Comparison of ENCODE assay signal across 8 cellular contexts in the genomic region with DNA sequence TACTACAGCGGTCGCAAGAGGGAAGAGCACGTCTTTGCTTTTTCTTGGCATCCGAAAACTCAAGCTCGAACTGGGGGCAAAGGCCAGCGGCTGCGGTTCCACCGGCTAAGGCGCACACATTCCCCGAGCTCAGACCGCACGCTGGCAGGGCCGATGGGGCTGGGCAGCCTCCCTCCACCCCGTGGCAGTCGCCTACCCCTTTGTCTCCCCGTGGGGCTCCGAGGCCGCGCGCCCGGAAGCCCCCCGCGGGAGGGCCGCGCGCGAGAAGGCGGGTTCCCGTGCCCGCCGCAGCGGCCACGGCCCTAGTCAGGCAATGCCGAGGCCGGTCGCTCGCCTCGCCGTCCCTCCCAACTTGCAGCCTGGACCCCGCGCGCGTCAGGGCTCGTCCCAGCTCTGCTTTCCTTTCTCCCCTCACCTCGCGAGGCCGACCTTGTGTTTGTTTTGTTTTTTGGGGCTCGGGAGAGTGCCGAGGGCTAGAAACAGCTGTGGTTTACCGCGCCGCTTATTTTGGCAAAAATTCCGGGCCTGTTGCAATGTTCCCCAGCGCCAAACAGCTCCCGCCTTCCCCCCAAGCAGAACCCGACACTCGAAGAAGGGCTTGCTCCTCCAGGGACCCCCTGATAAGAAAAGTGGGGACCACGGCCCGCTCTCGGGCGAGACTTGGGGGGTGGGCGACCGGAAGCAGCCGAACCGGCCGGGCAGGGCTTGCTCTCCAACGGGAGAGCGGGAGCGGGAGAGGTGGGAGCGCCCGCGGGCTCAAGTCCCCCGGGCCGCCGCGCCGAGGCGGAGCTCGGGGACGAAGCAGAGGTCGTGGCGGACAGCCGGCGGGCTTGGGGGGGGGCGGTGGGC. TPM values are rescaled to one million over a fixed set of nuclear protein-coding genes. Genes with fewer than 3 reads are reported as not detected.
DNase-seq lines count a peak whose midpoint lies in the region; ATAC-seq, FAIRE-seq and TF ChIP-seq lines count a peak whose summit lies in the region.

No MANE protein-coding gene starts in this region.

- DNase-seq in AML-193 (lab: John Stamatoyannopoulos, UW) (peak; percentile 76), GM19239 (ENCODE audit: insufficient read length, low spot score) (peak; percentile 32), SK-N-SH (peak; percentile 86), Right ventricle myocardium inferior (ENCODE audit: missing footprints) (peak; percentile 85), pancreas (peak; percentile 68 to 86 (median 76)), transverse colon (peak; percentile 75)
- DNase-seq in activated naive CD8-positive, alpha-beta T cell treated with anti-CD3 and anti-CD28 coated beads for 36 hours, result peak; percentile 73

- no peaks in the 10 kb centered on the region for H3K27me3 Mint-ChIP-seq in IgD-negative memory B cell
- H3K27me3 Mint-ChIP-seq in activated naive CD8-positive, alpha-beta T cell treated with anti-CD3 and anti-CD28 coated beads for 36 hours, result no peaks in the 10 kb centered on the region

- intact Hi-C loops in Right ventricle myocardium inferior (cut with DNase I) (loop anchor here (2.0 to 5.0 kb wide), 5 partner anchors 79 to 599 kb away; partner anchors contain the start of genes LIAS, PDS5A, RPL9 and SMIM14), pancreas (cut with DNase I) (no loop called here), transverse colon (cut with DNase I; ENCODE audit: low total_unique reads) (loop anchor here (5.0 kb wide), 1 partner anchor 79 kb away; the partner anchor contains the start of gene PDS5A)

- TF ChIP-seq POLR2A in transverse colon (IDR thresholded peaks at IDR 0.05), result peak; percentile 75

- H3K9ac ChIP-seq in SK-N-SH, result peak overlapping the region; percentile 94

- H3K4me2 ChIP-seq in SK-N-SH, result peak overlapping the region; percentile 87

- H3K9me3 ChIP-seq in SK-N-SH (no peaks in the 10 kb centered on the region), pancreas (no peaks in the 10 kb centered on the region), transverse colon (no peaks in the 10 kb centered on the region)

- peak overlapping the region; percentile 91 to 98 (median 92) for H3K4me3 Mint-ChIP-seq in IgD-negative memory B cell
- peak overlapping the region; percentile 85 for H3K4me3 Mint-ChIP-seq in activated naive CD8-positive, alpha-beta T cell treated with anti-CD3 and anti-CD28 coated beads for 36 hours

- H3K27ac ChIP-seq in SK-N-SH (ENCODE audit: low read depth in 2 of 2, low read length in 1 of 2) (peak overlapping the region; percentile 97 to 98), pancreas (peak overlapping the region; percentile 99 to 100 (median 100)), transverse colon (peak overlapping the region; percentile 99 to 100 (median 100))

- H3K9me2 ChIP-seq in SK-N-SH, result no peaks in the 10 kb centered on the region

- H2AFZ ChIP-seq in SK-N-SH (ENCODE audit: low read depth), result peak overlapping the region; percentile 91

- CTCF ChIA-PET in SK-N-SH (lab: Yijun Ruan, JAX), result interaction anchor here (0.6 to 3.6 kb wide), 25 partner anchors 17 to 787 kb away, joined by 3 to 54 read pairs (median 4); partner anchors contain the start of gene PDS5A

- H3K4me3 ChIP-seq in SK-N-SH (ENCODE audit: low read depth in 2 of 2, low read length in 1 of 2), result peak overlapping the region; percentile 71 to 82
- H3K4me3 ChIP-seq in pancreas, result peak overlapping the region; percentile 54 to 96 (median 90)
- peak overlapping the region; percentile 85 to 96 (median 90) for H3K4me3 ChIP-seq in transverse colon

- H3K4me1 ChIP-seq in SK-N-SH (ENCODE audit: control insufficient read depth in 1 of 2, insufficient read depth in 2 of 2, low read depth in 1 of 2, low read length in 1 of 2) (peaks cover 0 to 6% of the 10 kb centered on the region in 2 experiments; a peak in 3 of 4 replicates), pancreas (peaks cover 0 to 13% (median 7%) of the 10 kb centered on the region in 3 donors), transverse colon (peaks cover 15 to 33% (median 22%) of the 10 kb centered on the region in 4 donors)

- H3K36me3 Mint-ChIP-seq in IgD-negative memory B cell, result no peaks in the 10 kb centered on the region
- peaks cover 6% of the 10 kb centered on the region for H3K36me3 Mint-ChIP-seq in activated naive CD8-positive, alpha-beta T cell treated with anti-CD3 and anti-CD28 coated beads for 36 hours

- in situ Hi-C loops in transverse colon (cut with MboI; ENCODE audit: low pct_ligation_motif_present in 1 of 4, low pct_unique_long_range_greater_than_20kb in 1 of 4, low sequenced_read_pairs in 3 of 4), result loop anchor here in 2 of 4 donors (10.0 to 25.0 kb wide), 2 partner anchors 256 to 259 kb away; no protein-coding TSS in a partner anchor

- H3K27ac Mint-ChIP-seq in IgD-negative memory B cell, result peak overlapping the region; percentile 82 to 97 (median 86)
- H3K27ac Mint-ChIP-seq in activated naive CD8-positive, alpha-beta T cell treated with anti-CD3 and anti-CD28 coated beads for 36 hours, result peak overlapping the region; percentile 94

- TF ChIP-seq RAD21 in SK-N-SH (IDR thresholded peaks at IDR 0.05; ENCODE audit: low read length), result no peak

- TF ChIP-seq CTCF in SK-N-SH (IDR thresholded peaks at IDR 0.05) (no peak), pancreas (IDR thresholded peaks at IDR 0.05) (no peak), transverse colon (IDR thresholded peaks at IDR 0.05) (no peak)

- TF ChIP-seq EP300 in SK-N-SH (IDR thresholded peaks at IDR 0.05; ENCODE audit: borderline replicate concordance in 1 of 2, low read depth in 1 of 2, low read length in 1 of 2), result peak in 1 of 2 experiments; percentile 12; a peak in 1 of 4 replicates
- TF ChIP-seq EP300 in transverse colon (IDR thresholded peaks at IDR 0.05; ENCODE audit: low read depth), result no peak

- 1% methylated on average over 33 of the region's 85 CpGs for WGBS in SK-N-SH (ENCODE audit: low lambda C conversion rate)
- 0% methylated on average over 82 to 84 of the region's 85 CpGs for WGBS in pancreas, 2 donors
- WGBS in transverse colon (ENCODE audit: low coverage in 1 of 2), 2 donors, result 0 to 1% methylated on average over 4 to 66 of the region's 85 CpGs

- H3K36me3 ChIP-seq in SK-N-SH (replicated peaks in 1 of 2; ENCODE audit: control insufficient read depth in 1 of 2, insufficient read depth in 2 of 2, low read length in 1 of 2) (no peaks in the 10 kb centered on the region), pancreas (no peaks in the 10 kb centered on the region), transverse colon (no peaks in the 10 kb centered on the region)

- peaks cover 26% of the 10 kb centered on the region for H3K79me2 ChIP-seq in SK-N-SH (ENCODE audit: insufficient read depth)

- peaks cover 38% of the 10 kb centered on the region for H3F3A ChIP-seq in SK-N-SH (replicated peaks; ENCODE audit: insufficient read depth)

- POLR2A ChIA-PET in SK-N-SH (lab: Yijun Ruan, JAX), result interaction anchor here (0.5 to 2.0 kb wide), 11 partner anchors 9 to 733 kb away, joined by 3 to 21 read pairs (median 4); partner anchors contain the start of genes LIAS, RPL9 and UGDH

- ATAC-seq in Right ventricle myocardium inferior, result peak; percentile 53
- ATAC-seq in pancreas, result peak; percentile 23 to 49 (median 29)

- FAIRE-seq in GM19239 (lab: Jason Lieb, UNC), result peak; percentile 83
- no peak for FAIRE-seq in pancreas (lab: Jason Lieb, UNC)

- H4K20me1 ChIP-seq in SK-N-SH (ENCODE audit: insufficient read depth), result no peaks in the 10 kb centered on the region

- peaks cover 0 to 3% (median 0%) of the 10 kb centered on the region in 3 donors for H3K9me3 Mint-ChIP-seq in IgD-negative memory B cell
- no peaks in the 10 kb centered on the region for H3K9me3 Mint-ChIP-seq in activated naive CD8-positive, alpha-beta T cell treated with anti-CD3 and anti-CD28 coated beads for 36 hours

- H3K4me1 Mint-ChIP-seq in IgD-negative memory B cell, result peaks cover 15 to 18% (median 17%) of the 10 kb centered on the region in 3 donors
- H3K4me1 Mint-ChIP-seq in activated naive CD8-positive, alpha-beta T cell treated with anti-CD3 and anti-CD28 coated beads for 36 hours, result peaks cover 31% of the 10 kb centered on the region

- H3K27me3 ChIP-seq in SK-N-SH (ENCODE audit: insufficient read depth) (no peaks in the 10 kb centered on the region), pancreas (no peaks in the 10 kb centered on the region), transverse colon (no peaks in the 10 kb centered on the region)

TF ChIP-seq in SK-N-SH, 30 proteins besides CTCF, POLR2A, EP300 and RAD21:
- TF ChIP-seq EZH2phosphoT487 (IDR thresholded peaks at IDR 0.05; ENCODE audit: borderline replicate concordance, low read depth), result no peak
- peak; percentile 4; the same call in 1 of the 2 replicates for TF ChIP-seq JUND (IDR thresholded peaks at IDR 0.05)
- TF ChIP-seq RFX5 (IDR thresholded peaks at IDR 0.05; ENCODE audit: low read length), result no peak
- peak; percentile 73 for TF ChIP-seq TAF1 (IDR thresholded peaks at IDR 0.05; ENCODE audit: borderline replicate concordance, low read depth, low read length)
- TF ChIP-seq POLR2AphosphoS5 (IDR thresholded peaks at IDR 0.05; ENCODE audit: low read depth, low read length), result peak; percentile 31; the same call in 1 of the 2 replicates
- no peak for TF ChIP-seq NRF1 (IDR thresholded peaks at IDR 0.05; ENCODE audit: low read depth, low read length)
- peak; percentile 10; the same call in 1 of the 2 replicates for TF ChIP-seq RXRA (IDR thresholded peaks at IDR 0.05; ENCODE audit: borderline replicate concordance, low read depth)
- 0 out of 2 replicates have a peak, but pooled peaks have one; percentile 6 for TF ChIP-seq TCF12 (IDR thresholded peaks at IDR 0.05)

RNA-seq across cellular contexts. Expression of gene N4BP2, which starts 0.6 kb away (rescaled TPM):
- polyA plus RNA-seq in IgD-negative memory B cell (6.1 TPM), SK-N-SH (2012; rRNA removed) (1.2 and 1.4 TPM in 2 replicates), pancreas (1 to 10 TPM; 1.6 to 3.2 TPM)
- 1.6 and 1.8 TPM in 2 replicates for polyA plus RNA-seq in SK-N-SH (2012; cell fraction: cytosol; rRNA removed)
- polyA plus RNA-seq in SK-N-SH (2012; cell fraction: nucleus; rRNA removed), result 1.4 and 3.2 TPM in 2 replicates
- total RNA-seq in activated naive CD8-positive, alpha-beta T cell treated with anti-CD3 and anti-CD28 coated beads for 36 hours, result 10 to 100 TPM; 17.6 to 21.9 TPM
- total RNA-seq in Right ventricle myocardium inferior (4.1 TPM), pancreas (10 to 100 TPM in 5 of 6 donors, 1 to 10 TPM in 1; 10.0 to 13.4 (median 11.9) TPM), transverse colon (10 to 100 TPM in 3 of 4 donors, 1 to 10 TPM in 1; 7.9 to 19.5 (median 12.5) TPM)

Comparison
In these comparisons a context has a peak if more than half of its experiments do, and no peak if none do; other contexts are left out.
1. Peak in every context shown above with its lines: DNase-seq, ATAC-seq, H3K4me3 ChIP-seq and H3K27ac ChIP-seq.
2. DNase-seq: peak in every context shown above with its lines; median percentile 86 in SK-N-SH; 85 in Right ventricle myocardium inferior; 76 in pancreas; 76 in AML-193; 75 in transverse colon; 73 in activated naive CD8-positive, alpha-beta T cell treated with anti-CD3 and anti-CD28 coated beads for 36 hours; 32 in GM19239.
3. intact Hi-C loops: an anchor here in Right ventricle myocardium inferior (2.0 to 5.0 kb wide) and transverse colon (5.0 kb wide); none called in pancreas.